In the genomic region with DNA sequence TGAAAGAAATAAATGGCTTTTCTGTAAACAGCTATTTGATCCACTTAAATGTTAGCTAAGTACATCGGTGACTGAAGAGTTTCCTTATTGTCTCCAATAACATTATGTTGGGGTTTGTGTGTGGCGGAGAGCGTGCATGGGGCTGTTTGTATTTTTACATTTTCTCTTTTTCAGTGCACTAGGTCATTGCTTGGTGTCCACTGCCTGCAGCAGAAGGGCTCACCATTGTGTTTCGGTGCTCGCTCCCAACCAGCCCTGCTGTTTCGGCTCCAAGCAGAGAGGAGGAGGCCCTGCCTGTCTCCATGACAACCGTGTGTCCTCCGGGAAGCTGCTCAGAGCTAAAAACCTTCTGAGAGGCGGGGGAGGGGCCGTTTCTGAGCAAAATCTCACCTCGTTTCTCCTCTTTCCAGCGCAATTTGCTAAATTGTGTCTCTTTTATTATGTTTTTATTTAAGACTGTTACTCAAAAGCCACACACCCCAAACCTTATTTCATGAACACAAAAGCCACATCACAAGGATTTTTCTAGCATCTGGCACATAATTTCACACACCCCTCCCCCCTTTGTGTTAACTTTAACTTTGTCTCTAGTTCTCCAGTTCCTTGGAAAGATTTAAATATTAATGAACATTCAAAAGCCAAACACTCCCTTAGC, we compare ENCODE assay signal across 8 cellular contexts.
DNase-seq lines count a peak whose midpoint lies in the region; ATAC-seq and TF ChIP-seq lines count a peak whose summit lies in the region.

No MANE protein-coding gene starts in this region.

- no peak overlapping the region for H3K4me3 ChIP-seq in colonic mucosa

- peaks cover 36% of the 10 kb centered on the region for H3K4me1 Mint-ChIP-seq in mesothelial cell of epicardium

- no peak for TF ChIP-seq CTCF in mesothelial cell of epicardium (IDR thresholded peaks at IDR 0.05; ENCODE audit: unreplicated experiment)
- no peak for TF ChIP-seq CTCF in GM13977 (IDR thresholded peaks at IDR 0.05; ENCODE audit: extremely low read depth, insufficient read depth, missing control alignments)
- no peak for TF ChIP-seq CTCF in colonic mucosa (IDR thresholded peaks at IDR 0.05)

- H3K4me1 ChIP-seq in colonic mucosa: no peaks in the 10 kb centered on the region

- ATAC-seq in GM19452 (IDR thresholded peaks at IDR 0.05; ENCODE audit: unreplicated experiment) (no peak), HG03565 (IDR thresholded peaks at IDR 0.05; ENCODE audit: unreplicated experiment) (no peak)

- H3K27me3 ChIP-seq in colonic mucosa: no peaks in the 10 kb centered on the region

- H3K9me3 Mint-ChIP-seq in mesothelial cell of epicardium: no peaks in the 10 kb centered on the region

- in situ Hi-C loops in GM13977 (cut with MboI; ENCODE audit: low pct_unique_long_range_greater_than_20kb, low sequenced_read_pairs, unreplicated experiment): no loop called here

- no peaks in the 10 kb centered on the region for H3K9me3 ChIP-seq in colonic mucosa

- peak overlapping the region; percentile 92 for H3K27ac Mint-ChIP-seq in mesothelial cell of epicardium

- intact Hi-C loops in colonic mucosa (cut with DNase I): no loop called here

- no peak overlapping the region for H3K27ac ChIP-seq in colonic mucosa

- H3K27me3 Mint-ChIP-seq in mesothelial cell of epicardium (ENCODE audit: low read depth): no peaks in the 10 kb centered on the region

- H3K36me3 ChIP-seq in colonic mucosa: no peaks in the 10 kb centered on the region

- no peak overlapping the region for H3K9ac ChIP-seq in colonic mucosa (ENCODE audit: low read depth in 2 of 2, low read length in 2 of 2)

- DNase-seq in ELR (ENCODE audit: low read depth) (peak; percentile 55), NCI-H345 (lab: John Stamatoyannopoulos, UW) (peak; percentile 91), dedifferentiated amniotic fluid mesenchymal stem cell (ENCODE audit: extremely low spot score) (peak; percentile 33), mesothelial cell of epicardium (ENCODE audit: low spot score in 2 of 2, unreplicated experiment in 2 of 2) (peak; percentile 45 to 60), GM13977 (ENCODE audit: low spot score) (no peak), colonic mucosa (no peak)

- peak overlapping the region; percentile 65 for H3K4me3 Mint-ChIP-seq in mesothelial cell of epicardium

- H3K36me3 Mint-ChIP-seq in mesothelial cell of epicardium: no peaks in the 10 kb centered on the region

Comparison
In these comparisons a context has a peak if more than half of its experiments do, and no peak if none do; other contexts are left out.
1. DNase-seq: peak in ELR (single experiment), NCI-H345 (single experiment), dedifferentiated amniotic fluid mesenchymal stem cell (single experiment) and mesothelial cell of epicardium (2 of 2); none in GM13977 (single experiment) and colonic mucosa (single experiment).